32 cellular contexts compared by ENCODE assay signal in genomic region chr20:15058836-15059235, GRCh38.
"Had no signal": no experiment of that assay in that cellular context is flagged by ENCODE, and none has a peak within 500 bp of the region (broad histone marks: within the 10 kb centered on the region; RNA-seq: fewer than 3 reads in every experiment).

No MANE protein-coding gene starts in this region.

- DNase-seq: activated B cell treated with CpG ODN at 0.5 μM for 24 hours; activated CD4-positive, alpha-beta T cell treated with anti-CD3 and anti-CD28 coated beads for 48 hours; activated CD4-positive, alpha-beta T cell treated with anti-CD3 and anti-CD28 coated beads, Interleukin-2, amount 50 U/mL, for 1 hour; activated CD4-positive, alpha-beta T cell treated with anti-CD3 and anti-CD28 coated beads, Interleukin-2, amount 50 U/mL, for 48 hours; activated CD8-positive, alpha-beta memory T cell treated with anti-CD3 and anti-CD28 coated beads for 24 hours; activated CD8-positive, alpha-beta T cell treated with anti-CD3 and anti-CD28 coated beads for 36 hours; activated effector memory CD4-positive, alpha-beta T cell treated with Interleukin-2 at 50 U/mL for 16 hours; activated gamma-delta T cell treated with Interleukin-2 at 50 U/mL for 16 hours; activated naive CD4-positive, alpha-beta T cell treated with anti-CD3 and anti-CD28 coated beads, Interleukin-2, amount 50 U/mL, for 16 hours; activated naive CD4-positive, alpha-beta T cell treated with Interleukin-2 at 50 U/mL for 16 hours; activated T-cell treated with anti-CD3 and anti-CD28 coated beads, Interleukin-2, amount 50 U/mL, for 4 hours; amygdala; aorta; body of pancreas; central memory CD4-positive, alpha-beta T cell; cerebellar nuclear complex; dorsolateral prefrontal cortex; effector memory CD4-positive, alpha-beta T cell; endodermal cell; heart right ventricle; T-helper 17 cell; T1000; WERI-Rb-1 had no signal

- H3K9me3 ChIP-seq: body of pancreas, gastroesophageal sphincter had no signal

- ATAC-seq: activated CD4-positive, CD25-positive, alpha-beta regulatory T cell treated with anti-CD3 and anti-CD28 coated beads, Interleukin-2, amount 50 U/mL, for 24 hours; activated CD8-positive, alpha-beta T cell treated with anti-CD3 and anti-CD28 coated beads for 36 hours; activated T-cell treated with anti-CD3 and anti-CD28 coated beads, Interleukin-2, amount 50 U/mL, for 4 hours; activated T-helper 17 cell treated with anti-CD3 and anti-CD28 coated beads, Interleukin-2, amount 50 U/mL, for 72 hours; body of pancreas; esophagus mucosa; foreskin keratinocyte; gastroesophageal sphincter; heart right ventricle; T-helper 17 cell had no signal

- H3K27ac ChIP-seq: body of pancreas, breast epithelium, cardiac muscle cell, coronary artery, foreskin keratinocyte, gastroesophageal sphincter, heart right ventricle, hepatocyte, WERI-Rb-1 had no signal

- H3K4me3 ChIP-seq: body of pancreas, breast epithelium, cardiac muscle cell, coronary artery, dorsolateral prefrontal cortex, gastroesophageal sphincter, heart right ventricle, hepatocyte had no signal

- H3K27me3 ChIP-seq: body of pancreas, breast epithelium, cardiac muscle cell, dorsolateral prefrontal cortex, foreskin keratinocyte, gastroesophageal sphincter, heart right ventricle, hepatocyte had no signal

- H3K36me3 ChIP-seq: breast epithelium, cardiac muscle cell, gastroesophageal sphincter, heart right ventricle, WERI-Rb-1 had no signal

- H3K4me1 ChIP-seq: body of pancreas, foreskin keratinocyte, gastroesophageal sphincter, heart right ventricle had no signal
